12 cellular contexts compared by ENCODE assay signal in genomic region chr1:107786214-107786842, GRCh38.
A peak's percentile ranks its signal among the peaks of the same experiment; 100 is the strongest.
DNase-seq lines count a peak whose midpoint lies in the region; TF ChIP-seq lines count a peak whose summit lies in the region.
"Had no signal": no experiment of that assay in that cellular context is flagged by ENCODE, and none has a peak within 500 bp of the region (broad histone marks: within the 10 kb centered on the region; RNA-seq: fewer than 3 reads in every experiment).

No MANE protein-coding gene starts in this region.

- TF ChIP-seq CTCF in parathyroid adenoma (IDR thresholded peaks at IDR 0.05) = no peak

- H3K27me3 Mint-ChIP-seq in activated T-helper 2 cell treated with anti-CD3 and anti-CD28 coated beads, Interferon-gamma antibody, Interleukin-2, Interleukin-4, amounts not matched to agents 10 μg/mL and 5 μg/mL and 100 μg/mL, durations not matched to agents 14 hours and 24 hours and 36 hours (ENCODE audit: low read depth) = no peaks in the 10 kb centered on the region

- peaks cover 32% of the 10 kb centered on the region for H3K4me1 Mint-ChIP-seq in activated T-helper 2 cell treated with anti-CD3 and anti-CD28 coated beads, Interferon-gamma antibody, Interleukin-2, Interleukin-4, amounts not matched to agents 10 μg/mL and 5 μg/mL and 100 μg/mL, durations not matched to agents 14 hours and 24 hours and 36 hours (ENCODE audit: low read depth)

- H3K9ac ChIP-seq in parathyroid adenoma = no peak overlapping the region

- no peaks in the 10 kb centered on the region for H3K4me1 ChIP-seq in parathyroid adenoma

- intact Hi-C loops in activated T-helper 2 cell treated with anti-CD3 and anti-CD28 coated beads, Interferon-gamma antibody, Interleukin-2, Interleukin-4, amounts not matched to agents 10 μg/mL and 5 μg/mL and 100 μg/mL, durations not matched to agents 14 hours and 24 hours and 36 hours (cut with micrococcal nuclease) = loop anchor here (5.0 to 10.0 kb wide), 4 partner anchors 108 to 416 kb away; partner anchors contain the start of gene SLC25A24

- in situ Hi-C loops in ACHN (cut with HindIII; ENCODE audit: low pct_ligation_motif_present, low pct_unique_long_range_greater_than_20kb, low sequenced_read_pairs) = no loop called here

- H3K27ac Mint-ChIP-seq in activated T-helper 2 cell treated with anti-CD3 and anti-CD28 coated beads, Interferon-gamma antibody, Interleukin-2, Interleukin-4, amounts not matched to agents 10 μg/mL and 5 μg/mL and 100 μg/mL, durations not matched to agents 14 hours and 24 hours and 36 hours = no peak overlapping the region

- no peak overlapping the region for H3K4me2 ChIP-seq in parathyroid adenoma (ENCODE audit: low read length)
- H3K4me2 ChIP-seq: GM23338 had no signal

- peak overlapping the region; percentile 51 for H3K4me3 Mint-ChIP-seq in activated T-helper 2 cell treated with anti-CD3 and anti-CD28 coated beads, Interferon-gamma antibody, Interleukin-2, Interleukin-4, amounts not matched to agents 10 μg/mL and 5 μg/mL and 100 μg/mL, durations not matched to agents 14 hours and 24 hours and 36 hours (ENCODE audit: low read depth)
- H3K4me3 Mint-ChIP-seq: GM23338 had no signal

- H3K9me3 Mint-ChIP-seq in activated T-helper 2 cell treated with anti-CD3 and anti-CD28 coated beads, Interferon-gamma antibody, Interleukin-2, Interleukin-4, amounts not matched to agents 10 μg/mL and 5 μg/mL and 100 μg/mL, durations not matched to agents 14 hours and 24 hours and 36 hours = no peaks in the 10 kb centered on the region
- H3K9me3 Mint-ChIP-seq: GM23338 had no signal

- peak overlapping the region; percentile 71 for H3K27ac ChIP-seq in KOPT-K1 (ENCODE audit: low read depth, low read length, poor library complexity, severe bottlenecking)
- peak overlapping the region; percentile 54 for H3K27ac ChIP-seq in parathyroid adenoma
- H3K27ac ChIP-seq: adrenal gland, transverse colon had no signal

- no peaks in the 10 kb centered on the region for H3K27me3 ChIP-seq in parathyroid adenoma (ENCODE audit: control insufficient read depth, insufficient read depth, low read length)
- H3K27me3 ChIP-seq: adrenal gland, transverse colon had no signal

- H3K4me3 ChIP-seq in parathyroid adenoma (ENCODE audit: low read depth, low read length) = no peak overlapping the region
- H3K4me3 ChIP-seq: adrenal gland, GM23338 had no signal

- no peaks in the 10 kb centered on the region for H3K36me3 Mint-ChIP-seq in activated T-helper 2 cell treated with anti-CD3 and anti-CD28 coated beads, Interferon-gamma antibody, Interleukin-2, Interleukin-4, amounts not matched to agents 10 μg/mL and 5 μg/mL and 100 μg/mL, durations not matched to agents 14 hours and 24 hours and 36 hours (ENCODE audit: low read depth)

- H3K9me3 ChIP-seq in KOPT-K1 (ENCODE audit: insufficient read depth, low read length, poor library complexity, severe bottlenecking) (no peaks in the 10 kb centered on the region), parathyroid adenoma (ENCODE audit: control insufficient read depth, low read length) (no peaks in the 10 kb centered on the region)
- H3K9me3 ChIP-seq: adrenal gland, transverse colon had no signal

- H3K36me3 ChIP-seq in KOPT-K1 (ENCODE audit: insufficient read depth, low read length) = no peaks in the 10 kb centered on the region
- no peaks in the 10 kb centered on the region for H3K36me3 ChIP-seq in parathyroid adenoma (ENCODE audit: control insufficient read depth, insufficient read depth, low read length)
- H3K36me3 ChIP-seq: adrenal gland, transverse colon had no signal

- no peaks in the 10 kb centered on the region for H3K79me2 ChIP-seq in parathyroid adenoma

- H2AFZ ChIP-seq in parathyroid adenoma = no peak overlapping the region
- H2AFZ ChIP-seq: GM23338 had no signal

- DNase-seq in NOMO-1 (lab: John Stamatoyannopoulos, UW; ENCODE audit: unreplicated experiment in 2 of 2) (peak; percentile 14 to 44), NOMO-1 treated with dmso at 0.1 percent for 144 hours (lab: John Stamatoyannopoulos, UW; ENCODE audit: unreplicated experiment) (no peak), NCI-H2227 treated with DMSO at 0.1 percent for 48 hours (lab: John Stamatoyannopoulos, UW) (no peak), ACHN (no peak)
- DNase-seq in activated T-helper 2 cell treated with anti-CD3 and anti-CD28 coated beads, Interferon-gamma antibody, Interleukin-2, Interleukin-4, amounts not matched to agents 10 μg/mL and 5 μg/mL and 100 μg/mL, durations not matched to agents 14 hours and 24 hours and 36 hours (ENCODE audit: low spot score) = no peak
- DNase-seq in stimulated activated CD4-positive, alpha-beta T cell treated with anti-CD3 and anti-CD28 coated beads, Interleukin-2, amount 100 ng/mL, for 24 hours = no peak
- DNase-seq: NCI-H1092, transverse colon had no signal

Comparison
In these comparisons a context has a peak if more than half of its experiments do, and no peak if none do; other contexts are left out.
1. DNase-seq: peak in NOMO-1 (2 of 2); none in NOMO-1 treated with dmso at 0.1 percent for 144 hours (single experiment), activated T-helper 2 cell treated with anti-CD3 and anti-CD28 coated beads, Interferon-gamma antibody, Interleukin-2, Interleukin-4, amounts not matched to agents 10 μg/mL and 5 μg/mL and 100 μg/mL, durations not matched to agents 14 hours and 24 hours and 36 hours (single experiment), NCI-H2227 treated with DMSO at 0.1 percent for 48 hours (single experiment), stimulated activated CD4-positive, alpha-beta T cell treated with anti-CD3 and anti-CD28 coated beads, Interleukin-2, amount 100 ng/mL, for 24 hours (0 of 2) and ACHN (single experiment).